In genomic region chr10:21976739-21977138, GRCh38 we compare ENCODE assay signal across 18 cellular contexts. TPM values are rescaled to one million over a fixed set of nuclear protein-coding genes. Genes with fewer than 3 reads are reported as not detected.
DNase-seq lines count a peak whose midpoint lies in the region; ATAC-seq and TF ChIP-seq lines count a peak whose summit lies in the region.
"Had no signal": no experiment of that assay in that cellular context is flagged by ENCODE, and none has a peak within 500 bp of the region (broad histone marks: within the 10 kb centered on the region; RNA-seq: fewer than 3 reads in every experiment).

No MANE protein-coding gene starts in this region.

- H3K79me2 ChIP-seq in GM23338 (replicated peaks; ENCODE audit: insufficient read depth), result no peaks in the 10 kb centered on the region

- H3K9me2 ChIP-seq in GM23338 (ENCODE audit: insufficient read depth), result no peaks in the 10 kb centered on the region

- H3K4me1 Mint-ChIP-seq in GM23338 (peaks cover 49% of the 10 kb centered on the region), mesothelial cell of epicardium (peaks cover 49% of the 10 kb centered on the region)

- H3K4me3 Mint-ChIP-seq in GM23338, result peak overlapping the region; percentile 43
- no peak overlapping the region for H3K4me3 Mint-ChIP-seq in mesothelial cell of epicardium
- H3K4me3 Mint-ChIP-seq: activated CD4-positive, alpha-beta T cell treated with anti-CD3 and anti-CD28 coated beads, Interleukin-2, amount 10 ng/mL, durations not matched to agents 7 days and 5 days had no signal

- TF ChIP-seq CTCF in GM23338 (conservative IDR thresholded peaks at IDR 0.05; ENCODE audit: low read depth in 2 of 2) (no peak), mesothelial cell of epicardium (IDR thresholded peaks at IDR 0.05; ENCODE audit: unreplicated experiment) (no peak), GM20000 (IDR thresholded peaks at IDR 0.05; ENCODE audit: extremely low read depth, missing control alignments) (no peak)

- peak overlapping the region; percentile 0; the same call in 1 of the 2 replicates for H2AFZ ChIP-seq in GM23338

- H4K20me1 ChIP-seq in GM23338 (replicated peaks; ENCODE audit: insufficient read depth), result no peaks in the 10 kb centered on the region

- no peaks in the 10 kb centered on the region for H3F3A ChIP-seq in GM23338 (replicated peaks; ENCODE audit: low read depth)

- H3K27ac Mint-ChIP-seq in GM23338, result peak overlapping the region; percentile 94
- H3K27ac Mint-ChIP-seq in mesothelial cell of epicardium, result peak overlapping the region; percentile 22
- H3K27ac Mint-ChIP-seq: activated CD4-positive, alpha-beta T cell treated with anti-CD3 and anti-CD28 coated beads, Interleukin-2, amount 10 ng/mL, durations not matched to agents 7 days and 5 days had no signal

- ATAC-seq in GM23338, result peak; percentile 90
- ATAC-seq in HG03378 (IDR thresholded peaks at IDR 0.05; ENCODE audit: unreplicated experiment), result no peak

- H3K27me3 Mint-ChIP-seq in GM23338 (ENCODE audit: insufficient read depth, low read depth, poor library complexity) (peaks cover 2% of the 10 kb centered on the region), mesothelial cell of epicardium (ENCODE audit: low read depth) (no peaks in the 10 kb centered on the region)
- H3K27me3 Mint-ChIP-seq: activated CD4-positive, alpha-beta T cell treated with anti-CD3 and anti-CD28 coated beads, Interleukin-2, amount 10 ng/mL, durations not matched to agents 7 days and 5 days had no signal

- H3K4me3 ChIP-seq in GM23338, result 0 out of 2 replicates have a peak overlapping the region, but pooled peaks have one; percentile 9
- H3K4me3 ChIP-seq: upper lobe of left lung had no signal

- DNase-seq in GM23338 (ENCODE audit: low spot score) (peak; percentile 73), RPMI7951 (ENCODE audit: low read depth) (peak; percentile 64), globus pallidus (ENCODE audit: low spot score) (peak; percentile 76), mesothelial cell of epicardium (ENCODE audit: low spot score in 2 of 2, unreplicated experiment in 2 of 2) (no peak), GM20000 (ENCODE audit: low spot score) (no peak), NCI-H1694 (lab: John Stamatoyannopoulos, UW) (no peak)
- no peak for DNase-seq in activated CD4-positive, CD25-positive, alpha-beta regulatory T cell (lab: John Stamatoyannopoulos, UW)
- DNase-seq: activated CD4-positive, alpha-beta T cell treated with anti-CD3 and anti-CD28 coated beads, Interleukin-2, amount 10 ng/mL, durations not matched to agents 7 days and 5 days; activated T-cell treated with anti-CD3 and anti-CD28 coated beads, Interleukin-2, amount 50 U/mL, for 48 hours; cerebellar nuclear complex; erythroblast; GF-D8; MM.1S; SHP77; stimulated activated CD4-positive, alpha-beta T cell treated with anti-CD3 and anti-CD28 coated beads, Interleukin-4, amount 100 ng/mL, for 24 hours; T-helper 9 cell; upper lobe of left lung had no signal

- no peaks in the 10 kb centered on the region for H3K36me3 ChIP-seq in GM23338 (ENCODE audit: insufficient read depth)
- H3K36me3 ChIP-seq: upper lobe of left lung had no signal

- H3K27me3 ChIP-seq in GM23338 (ENCODE audit: insufficient read depth), result no peaks in the 10 kb centered on the region
- H3K27me3 ChIP-seq: upper lobe of left lung had no signal

- peak overlapping the region; percentile 41; the same call in 1 of the 2 replicates for H3K27ac ChIP-seq in GM23338 (ENCODE audit: low read depth)
- H3K27ac ChIP-seq: upper lobe of left lung had no signal

- peak overlapping the region; percentile 13 for H3K4me2 ChIP-seq in GM23338

- H3K36me3 Mint-ChIP-seq in GM23338 (ENCODE audit: low read depth), result no peaks in the 10 kb centered on the region
- no peaks in the 10 kb centered on the region for H3K36me3 Mint-ChIP-seq in mesothelial cell of epicardium

- peaks cover 28% of the 10 kb centered on the region for H3K4me1 ChIP-seq in GM23338 (ENCODE audit: insufficient read depth)

- no peaks in the 10 kb centered on the region for H3K9me3 Mint-ChIP-seq in GM23338
- H3K9me3 Mint-ChIP-seq in mesothelial cell of epicardium, result no peaks in the 10 kb centered on the region
- H3K9me3 Mint-ChIP-seq: activated CD4-positive, alpha-beta T cell treated with anti-CD3 and anti-CD28 coated beads, Interleukin-2, amount 10 ng/mL, durations not matched to agents 7 days and 5 days had no signal

TF ChIP-seq in GM23338, 12 proteins besides CTCF, POLR2A, EP300 and RAD21:
- TF ChIP-seq ZNF331 (CRISPR knock-in tag; IDR thresholded peaks at IDR 0.05; ENCODE audit: low read depth) (no peak), STAT1 (IDR thresholded peaks at IDR 0.05; ENCODE audit: unreplicated experiment) (no peak), EZH2phosphoT487 (IDR thresholded peaks at IDR 0.05; ENCODE audit: unreplicated experiment) (no peak), REST (IDR thresholded peaks at IDR 0.05; ENCODE audit: unreplicated experiment) (no peak), POLR2AphosphoS5 (IDR thresholded peaks at IDR 0.05; ENCODE audit: low read depth) (no peak), NANOG (IDR thresholded peaks at IDR 0.05; ENCODE audit: borderline replicate concordance) (no peak)
- TF ChIP-seq, protein P1, sequence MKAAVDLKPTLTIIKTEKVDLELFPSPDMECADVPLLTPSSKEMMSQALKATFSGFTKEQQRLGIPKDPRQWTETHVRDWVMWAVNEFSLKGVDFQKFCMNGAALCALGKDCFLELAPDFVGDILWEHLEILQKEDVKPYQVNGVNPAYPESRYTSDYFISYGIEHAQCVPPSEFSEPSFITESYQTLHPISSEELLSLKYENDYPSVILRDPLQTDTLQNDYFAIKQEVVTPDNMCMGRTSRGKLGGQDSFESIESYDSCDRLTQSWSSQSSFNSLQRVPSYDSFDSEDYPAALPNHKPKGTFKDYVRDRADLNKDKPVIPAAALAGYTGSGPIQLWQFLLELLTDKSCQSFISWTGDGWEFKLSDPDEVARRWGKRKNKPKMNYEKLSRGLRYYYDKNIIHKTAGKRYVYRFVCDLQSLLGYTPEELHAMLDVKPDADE (IDR thresholded peaks at IDR 0.05), result no peak

RNA-seq across cellular contexts. Expression of gene DNAJC1, which starts 26.8 kb away (rescaled TPM):
- total RNA-seq in GM23338 (2014; rRNA removed; shearing (Covaris generic)), result 45.3 and 50.8 TPM in 2 replicates
- polyA plus RNA-seq in GM23338 (2016; fragmentation: Nextera tagmentation; extraction: Ambion mirVana), result 31.8 and 38.6 TPM in 2 replicates
- 30.5 and 42.0 TPM in 2 replicates for total RNA-seq in RPMI7951 (2014; rRNA removed; shearing (Covaris generic))
- 23.7 to 27.2 TPM (median 26.2 TPM) in 3 replicates for total RNA-seq in mesothelial cell of epicardium

Comparison
In these comparisons a context has a peak if more than half of its experiments do, and no peak if none do; other contexts are left out.
1. DNase-seq: peak in GM23338 (single experiment), RPMI7951 (single experiment) and globus pallidus (single experiment); none in mesothelial cell of epicardium (0 of 2), activated CD4-positive, CD25-positive, alpha-beta regulatory T cell (0 of 4), GM20000 (single experiment) and NCI-H1694 (single experiment).